8 cellular contexts compared by ENCODE assay signal in genomic region chr21:34614443-34614692, GRCh38. TPM values are rescaled to one million over a fixed set of nuclear protein-coding genes. Genes with fewer than 3 reads are reported as not detected.
DNase-seq lines count a peak whose midpoint lies in the region; ATAC-seq, FAIRE-seq and TF ChIP-seq lines count a peak whose summit lies in the region.

No MANE protein-coding gene starts in this region.

- H3K9me2 ChIP-seq in neural cell (ENCODE audit: insufficient read depth, low read length), result no peaks in the 10 kb centered on the region

- POLR2A ChIA-PET in CD8-positive, alpha-beta memory T cell (lab: Charles Lee), result no interaction called here

- no peaks in the 10 kb centered on the region for H3K9me3 Mint-ChIP-seq in CD8-positive, alpha-beta memory T cell

- no peaks in the 10 kb centered on the region for H3K27me3 Mint-ChIP-seq in CD8-positive, alpha-beta memory T cell

- H3K4me3 ChIP-seq in CD8-positive, alpha-beta memory T cell (ENCODE audit: low read length), result peak overlapping the region; percentile 29
- peak overlapping the region; percentile 64 for H3K4me3 ChIP-seq in Jurkat, Clone E6-1 (ENCODE audit: low read length)
- peak overlapping the region; percentile 94 for H3K4me3 ChIP-seq in coronary artery
- H3K4me3 ChIP-seq in neural cell (ENCODE audit: low read length), result peak overlapping the region; percentile 73

- CTCF ChIA-PET in CD8-positive, alpha-beta memory T cell (lab: Charles Lee), result interaction anchor here (0.8 kb wide), 1 partner anchor 247 kb away, joined by 3 read pairs; no protein-coding TSS in a partner anchor

- FAIRE-seq in RCC 7860 (lab: Jason Lieb, UNC), result no peak

- H3K27ac ChIP-seq in CD8-positive, alpha-beta memory T cell (ENCODE audit: low read depth, low read length), result no peak overlapping the region
- H3K27ac ChIP-seq in coronary artery (peak overlapping the region in 1 of 2 donors; percentile 89), neural cell (ENCODE audit: low read length) (no peak overlapping the region)

- H4K20me1 ChIP-seq in neural cell (ENCODE audit: insufficient read depth), result no peaks in the 10 kb centered on the region

- peaks cover 0 to 3% (median 0%) of the 10 kb centered on the region in 3 donors for H3K36me3 Mint-ChIP-seq in CD8-positive, alpha-beta memory T cell

- H3K27me3 ChIP-seq in CD8-positive, alpha-beta memory T cell (ENCODE audit: insufficient read depth, low read length, poor library complexity, severe bottlenecking), result no peaks in the 10 kb centered on the region
- H3K27me3 ChIP-seq in neural cell (ENCODE audit: insufficient read depth, low read depth, low read length), result peaks cover 9% of the 10 kb centered on the region

- no peak for TF ChIP-seq RAD21 in neural cell (conservative IDR thresholded peaks at IDR 0.05)

- peak overlapping the region in 4 of 8 donors; percentile 49 to 83 (median 66) for H3K27ac Mint-ChIP-seq in CD8-positive, alpha-beta memory T cell

- DNase-seq in CD8-positive, alpha-beta memory T cell, result no peak
- no peak for DNase-seq in Jurkat, Clone E6-1 (ENCODE audit: low read depth, low spot score)
- DNase-seq in coronary artery (ENCODE audit: low spot score), result no peak
- no peak for DNase-seq in RCC 7860 (ENCODE audit: low spot score)
- no peak for DNase-seq in SKM-1 treated with dmso at 0.1 percent for 144 hours (lab: John Stamatoyannopoulos, UW; ENCODE audit: unreplicated experiment)
- no peak for DNase-seq in NCI-H524 treated with DMSO at 0.1 percent for 48 hours (lab: John Stamatoyannopoulos, UW)

- peaks cover 14 to 36% (median 29%) of the 10 kb centered on the region in 3 donors for H3K4me1 Mint-ChIP-seq in CD8-positive, alpha-beta memory T cell

- no peak overlapping the region for H3K4me2 ChIP-seq in neural cell (ENCODE audit: low read length)

- peak overlapping the region; percentile 60 for H3K9ac ChIP-seq in neural cell (ENCODE audit: low read length)

- H3K9me3 ChIP-seq in CD8-positive, alpha-beta memory T cell (ENCODE audit: low read length), result no peaks in the 10 kb centered on the region
- no peaks in the 10 kb centered on the region for H3K9me3 ChIP-seq in neural cell (ENCODE audit: low read length)

- no peak for ATAC-seq in GM21786 (IDR thresholded peaks at IDR 0.05; ENCODE audit: unreplicated experiment)

- no peak overlapping the region for H2AFZ ChIP-seq in neural cell (ENCODE audit: low read depth, low read length)

- H3K4me1 ChIP-seq in CD8-positive, alpha-beta memory T cell (ENCODE audit: insufficient read depth, low read length), result peaks cover 14% of the 10 kb centered on the region

- no peaks in the 10 kb centered on the region for H3F3A ChIP-seq in neural cell (ENCODE audit: insufficient read depth, low read length, poor library complexity, severe bottlenecking)

- TF ChIP-seq EP300 in neural cell (conservative IDR thresholded peaks at IDR 0.05; ENCODE audit: poor library complexity, severe bottlenecking), result no peak

- H3K4me3 Mint-ChIP-seq in CD8-positive, alpha-beta memory T cell, result peak overlapping the region; percentile 83 to 93 (median 86)

- TF ChIP-seq CTCF in coronary artery (IDR thresholded peaks at IDR 0.05), result no peak
- TF ChIP-seq CTCF in neural cell (IDR thresholded peaks at IDR 0.05; ENCODE audit: poor library complexity, severe bottlenecking), result no peak

- H3K36me3 ChIP-seq in CD8-positive, alpha-beta memory T cell (ENCODE audit: insufficient read depth, low read length), result no peaks in the 10 kb centered on the region
- no peaks in the 10 kb centered on the region for H3K36me3 ChIP-seq in neural cell (ENCODE audit: insufficient read depth, low read length)

- H3K79me2 ChIP-seq in neural cell (replicated peaks; ENCODE audit: insufficient read depth, low read length), result no peaks in the 10 kb centered on the region

TF ChIP-seq in neural cell, 6 proteins besides CTCF, POLR2A, EP300 and RAD21:
- TF ChIP-seq EZH2 (IDR thresholded peaks at IDR 0.05; ENCODE audit: borderline replicate concordance, insufficient read depth, low read length, poor library complexity, severe bottlenecking) (no peak), SMC3 (conservative IDR thresholded peaks at IDR 0.05; ENCODE audit: poor library complexity) (no peak), POLR2AphosphoS5 (IDR thresholded peaks at IDR 0.05) (no peak)

RNA-seq across cellular contexts. Expression of gene RCAN1, which starts 0.5 kb away (rescaled TPM):
- total RNA-seq in CD8-positive, alpha-beta memory T cell, result 10 to 100 TPM; 16.0 to 16.9 TPM
- 19.6 TPM for polyA plus RNA-seq in CD8-positive, alpha-beta memory T cell
- polyA plus RNA-seq in Jurkat, Clone E6-1 (2012; ENCODE audit: insufficient read depth, insufficient read length), result 19.6 TPM
- polyA plus RNA-seq in neural cell, result 43.3 and 46.0 TPM in 2 replicates
- polyA minus RNA-seq in neural cell, result 29.2 and 37.6 TPM in 2 replicates

RNA-seq across cellular contexts. Expression of gene CLIC6, which starts 54.4 kb away (rescaled TPM):
- total RNA-seq in CD8-positive, alpha-beta memory T cell, result under 1 TPM; 0.37 to 0.44 TPM
- 0.08 TPM for polyA plus RNA-seq in CD8-positive, alpha-beta memory T cell
- polyA plus RNA-seq in Jurkat, Clone E6-1 (2012; ENCODE audit: insufficient read depth, insufficient read length), result 1.4 TPM
- polyA plus RNA-seq in neural cell, result 0.16 and 0.32 TPM in 2 replicates
- polyA minus RNA-seq in neural cell, result 0.23 TPM in 1 of 2 replicates, not detected in the other

Comparison
In these comparisons a context has a peak if more than half of its experiments do, and no peak if none do; other contexts are left out.
1. H3K4me3 ChIP-seq: peak in every context shown above with its lines; median percentile 94 in coronary artery; 73 in neural cell; 64 in Jurkat, Clone E6-1; 29 in CD8-positive, alpha-beta memory T cell.